In genomic region chr14:72615511-72616121, GRCh38 we compare ENCODE assay signal across 13 cellular contexts.
DNase-seq lines count a peak whose midpoint lies in the region; ATAC-seq and TF ChIP-seq lines count a peak whose summit lies in the region.
"Had no signal": no experiment of that assay in that cellular context is flagged by ENCODE, and none has a peak within 500 bp of the region (broad histone marks: within the 10 kb centered on the region; RNA-seq: fewer than 3 reads in every experiment).

No MANE protein-coding gene starts in this region.

- ATAC-seq in GM21367 (IDR thresholded peaks at IDR 0.05; ENCODE audit: unreplicated experiment) (no peak), GM21717 (IDR thresholded peaks at IDR 0.05; ENCODE audit: unreplicated experiment) (no peak)
- ATAC-seq: right lobe of liver had no signal

- H3K27me3 ChIP-seq in Caco-2 (replicated peaks; ENCODE audit: control insufficient read depth, insufficient read depth, low read length): no peaks in the 10 kb centered on the region; the same call in 1 of the 2 replicates
- H3K27me3 ChIP-seq: right lobe of liver had no signal

- BruUV-seq in Caco-2 (replicated peaks; lab: Mats Ljungman, UMichigan): no TSS peak

- H3K27ac Mint-ChIP-seq in Caco-2 (ENCODE audit: unreplicated experiment): no peak overlapping the region

- TF ChIP-seq CTCF in RWPE1 (conservative IDR thresholded peaks at IDR 0.05; ENCODE audit: low read depth) (no peak), Caco-2 (IDR thresholded peaks at IDR 0.05; ENCODE audit: insufficient read depth in 1 of 2, low read depth in 1 of 2, low read length in 1 of 2, severe bottlenecking in 1 of 2, unreplicated experiment in 1 of 2) (no peak)

- CTCF ChIA-PET in RWPE1 (lab: Yijun Ruan, JAX) (no interaction called here), Caco-2 (lab: Charles Lee) (no interaction called here)

- H3K36me3 ChIP-seq in Caco-2 (ENCODE audit: control insufficient read depth, insufficient read depth, low read length): no peaks in the 10 kb centered on the region
- H3K36me3 ChIP-seq: right lobe of liver had no signal

- H3K9me3 ChIP-seq in Caco-2: no peaks in the 10 kb centered on the region
- H3K9me3 ChIP-seq: right lobe of liver had no signal

- H3K27me3 Mint-ChIP-seq in Caco-2 (ENCODE audit: insufficient read depth, unreplicated experiment): peaks cover 21% of the 10 kb centered on the region

- POLR2A ChIA-PET in RWPE1 (lab: Yijun Ruan, JAX; ENCODE audit: low non-redundant PET): no interaction called here
- POLR2A ChIA-PET in Caco-2 (lab: Charles Lee): no interaction called here

- no peak overlapping the region for H3K4me3 ChIP-seq in Caco-2 (ENCODE audit: low read depth, low read length)
- H3K4me3 ChIP-seq: right lobe of liver had no signal

- H3K4me1 ChIP-seq in Caco-2: no peaks in the 10 kb centered on the region

- H3K36me3 Mint-ChIP-seq in Caco-2 (ENCODE audit: insufficient read depth, unreplicated experiment): no peaks in the 10 kb centered on the region

- H3K4me1 Mint-ChIP-seq in Caco-2 (ENCODE audit: low read depth, unreplicated experiment): no peaks in the 10 kb centered on the region

- H3K27ac ChIP-seq in RWPE1: peak overlapping the region; percentile 74
- peak overlapping the region; percentile 58 for H3K27ac ChIP-seq in epithelial cell of prostate
- H3K27ac ChIP-seq: right lobe of liver had no signal

- H3K9me3 Mint-ChIP-seq in Caco-2 (ENCODE audit: unreplicated experiment): no peaks in the 10 kb centered on the region

- intact Hi-C loops in Caco-2 (cut with micrococcal nuclease; ENCODE audit: unreplicated experiment): no loop called here

- no peak overlapping the region for H3K4me3 Mint-ChIP-seq in Caco-2 (ENCODE audit: unreplicated experiment)

- DNase-seq in EL (peak; percentile 91), RWPE1 (ENCODE audit: low spot score) (peak; percentile 57), epithelial cell of prostate (ENCODE audit: low read depth, low spot score) (peak; percentile 12), occipital lobe (lab: John Stamatoyannopoulos, UW) (peak; percentile 39), epidermal melanocyte (ENCODE audit: insufficient read length, low spot score) (no peak), Caco-2 (no peak)
- DNase-seq: COR-L47, GOT3, NCI-H1694 treated with DMSO at 0.1 percent for 48 hours, right lobe of liver, RPMI8226 had no signal

Comparison
In these comparisons a context has a peak if more than half of its experiments do, and no peak if none do; other contexts are left out.
1. DNase-seq: peak in EL (single experiment), RWPE1 (single experiment), epithelial cell of prostate (single experiment) and occipital lobe (single experiment); none in epidermal melanocyte (single experiment) and Caco-2 (0 of 2).